Comparison of ENCODE assay signal across 24 cellular contexts in the genomic region with DNA sequence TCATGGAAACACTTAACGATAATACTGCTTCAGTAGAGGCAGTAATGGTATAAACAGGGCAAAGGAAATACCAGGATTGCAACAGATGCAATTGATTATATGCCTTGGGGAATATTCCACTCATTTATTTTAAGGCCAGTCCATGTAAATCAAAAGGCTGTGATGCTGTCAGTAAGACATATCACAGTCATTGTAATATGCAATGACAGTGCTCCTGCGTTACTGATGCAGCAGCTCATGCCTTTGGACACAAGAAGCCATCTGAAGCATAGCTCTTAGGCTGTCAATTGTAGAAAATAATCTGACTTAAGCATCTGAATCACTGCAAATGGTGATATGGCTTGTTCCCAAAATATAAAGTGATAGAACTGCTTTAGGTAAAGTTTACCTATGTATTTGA.
"Had no signal": no experiment of that assay in that cellular context is flagged by ENCODE, and none has a peak within 500 bp of the region (broad histone marks: within the 10 kb centered on the region; RNA-seq: fewer than 3 reads in every experiment).

No MANE protein-coding gene starts in this region.

- DNase-seq: colonic mucosa; cortex of kidney; dermis blood vessel endothelial cell; dorsolateral prefrontal cortex; effector CD4-positive, alpha-beta T cell; effector CD8-positive, alpha-beta T cell; effector memory CD4-positive, alpha-beta T cell; effector memory CD8-positive, alpha-beta T cell; endodermal cell; erythroblast; esophagus squamous epithelium; foreskin keratinocyte; foreskin melanocyte; gastrocnemius medialis; glutamatergic neuron; head of caudate nucleus; heart left ventricle; heart right ventricle had no signal

- H3K27me3 Mint-ChIP-seq: dendritic cell treated with granulocyte-macrophage colony-stimulating factor and Interleukin-4, amounts not matched to agents 40 ng/mL and 50 ng/mL, for 4 days; effector memory CD8-positive, alpha-beta T cell had no signal

- H3K36me3 ChIP-seq: colonic mucosa, esophagus muscularis mucosa, esophagus squamous epithelium, gastrocnemius medialis, gastroesophageal sphincter, heart left ventricle, heart right ventricle had no signal

- H3K4me3 ChIP-seq: colonic mucosa, coronary artery, dorsolateral prefrontal cortex, esophagus muscularis mucosa, esophagus squamous epithelium, gastrocnemius medialis, gastroesophageal sphincter, heart left ventricle, heart right ventricle had no signal

- H3K27me3 ChIP-seq: colonic mucosa, esophagus muscularis mucosa, esophagus squamous epithelium, foreskin keratinocyte, gastrocnemius medialis, gastroesophageal sphincter, heart left ventricle, heart right ventricle had no signal

- H3K4me1 ChIP-seq: colonic mucosa, esophagus muscularis mucosa, esophagus squamous epithelium, foreskin keratinocyte, gastrocnemius medialis, gastroesophageal sphincter, heart left ventricle, heart right ventricle had no signal

- H3K27ac ChIP-seq: colonic mucosa, coronary artery, dorsolateral prefrontal cortex, epithelial cell of prostate, esophagus muscularis mucosa, esophagus squamous epithelium, foreskin keratinocyte, gastrocnemius medialis, gastroesophageal sphincter, heart left ventricle, heart right ventricle had no signal

- H3K4me3 Mint-ChIP-seq: dendritic cell treated with granulocyte-macrophage colony-stimulating factor and Interleukin-4, amounts not matched to agents 40 ng/mL and 50 ng/mL, for 4 days; effector memory CD8-positive, alpha-beta T cell; endodermal cell had no signal

- H3K9me3 ChIP-seq: colonic mucosa, esophagus muscularis mucosa, esophagus squamous epithelium, gastrocnemius medialis, gastroesophageal sphincter, heart left ventricle, heart right ventricle had no signal

- ATAC-seq: effector memory CD8-positive, alpha-beta T cell; esophagus mucosa; foreskin keratinocyte; gastrocnemius medialis; gastroesophageal sphincter; heart left ventricle; heart right ventricle had no signal

- H3K27ac Mint-ChIP-seq: dendritic cell treated with granulocyte-macrophage colony-stimulating factor and Interleukin-4, amounts not matched to agents 40 ng/mL and 50 ng/mL, for 4 days; effector memory CD8-positive, alpha-beta T cell; endodermal cell had no signal
